In the genomic region with DNA sequence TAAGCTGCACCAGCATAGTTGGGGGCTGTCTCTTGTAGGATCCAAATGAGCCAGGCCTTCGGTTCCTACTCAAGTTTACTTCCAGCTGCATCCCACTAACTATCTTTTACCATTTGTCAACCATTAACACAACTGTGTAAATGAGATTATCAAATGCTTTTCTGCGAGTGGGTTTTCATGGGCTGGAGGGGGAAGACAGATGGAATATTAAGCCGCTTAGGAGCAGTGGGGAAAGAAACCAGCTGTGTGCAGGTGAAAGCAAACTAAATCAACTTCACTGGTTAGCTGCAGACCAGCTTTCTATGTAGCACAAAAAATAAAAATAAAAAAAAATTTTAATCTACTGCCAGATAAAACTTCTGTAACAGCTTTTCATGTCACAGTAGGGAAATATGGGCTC, we compare ENCODE assay signal across 20 cellular contexts.
A peak's percentile ranks its signal among the peaks of the same experiment; 100 is the strongest.
DNase-seq lines count a peak whose midpoint lies in the region; FAIRE-seq and TF ChIP-seq lines count a peak whose summit lies in the region.
"Had no signal": no experiment of that assay in that cellular context is flagged by ENCODE, and none has a peak within 500 bp of the region (broad histone marks: within the 10 kb centered on the region; RNA-seq: fewer than 3 reads in every experiment).

No MANE protein-coding gene starts in this region.

- FAIRE-seq in D721Med (lab: Jason Lieb, UNC) (peak; percentile 81), small intestine (lab: Jason Lieb, UNC) (no peak)
- FAIRE-seq: GM12878, GM19239, H1 had no signal

- no peak for TF ChIP-seq EP300 in esophagus muscularis mucosa (IDR thresholded peaks at IDR 0.05)

- H3K36me3 ChIP-seq in esophagus muscularis mucosa (no peaks in the 10 kb centered on the region), small intestine (ENCODE audit: control insufficient read depth in 2 of 2, insufficient read depth in 2 of 2, low read length in 2 of 2) (no peaks in the 10 kb centered on the region)

- WGBS in esophagus muscularis mucosa: 75% methylated on average over 3 of the region's 3 CpGs
- WGBS in small intestine, 3 donors: 83 to 92% (median 91%) methylated on average over 3 of the region's 3 CpGs

- intact Hi-C loops in esophagus muscularis mucosa (cut with DNase I): no loop called here

- no peak overlapping the region for H3K4me3 ChIP-seq in esophagus muscularis mucosa
- H3K4me3 ChIP-seq in small intestine (ENCODE audit: low read depth in 1 of 2, low read length in 2 of 2): no peak overlapping the region
- H3K4me3 ChIP-seq: GM12878, GM23248 had no signal

- no peaks in the 10 kb centered on the region for H3K27me3 ChIP-seq in esophagus muscularis mucosa
- no peaks in the 10 kb centered on the region for H3K27me3 ChIP-seq in small intestine (ENCODE audit: control insufficient read depth in 2 of 2, insufficient read depth in 2 of 2, low read length in 2 of 2)

- TF ChIP-seq CTCF in D721Med (IDR thresholded peaks at IDR 0.05; ENCODE audit: insufficient read depth, missing control alignments) (no peak), esophagus muscularis mucosa (IDR thresholded peaks at IDR 0.05) (no peak)

- DNase-seq in D721Med (ENCODE audit: insufficient read length, low spot score) (peak; percentile 14), NCI-H82 (lab: John Stamatoyannopoulos, UW) (peak; percentile 97), esophagus muscularis mucosa (ENCODE audit: extremely low spot score) (peak; percentile 31), NCI-H1417 (lab: John Stamatoyannopoulos, UW) (no peak), NCI-H2196 treated with DMSO at 0.1 percent for 48 hours (lab: John Stamatoyannopoulos, UW; ENCODE audit: unreplicated experiment) (no peak), small intestine (no peak)
- DNase-seq: C1 segment of cervical spinal cord; Calu3; CD4-positive, alpha-beta memory T cell; COR-L47; DMS 273 treated with DMSO at 0.1 percent for 48 hours; DMS79; EL; GDM1; GM23248; H7; HCEC 1CT had no signal

- H3K4me1 ChIP-seq in esophagus muscularis mucosa (peaks cover 0 to 14% (median 7%) of the 10 kb centered on the region in 4 donors), small intestine (ENCODE audit: control insufficient read depth in 2 of 2, insufficient read depth in 1 of 2, low read depth in 1 of 2, low read length in 1 of 2) (no peaks in the 10 kb centered on the region)

- no peak overlapping the region for H3K27ac ChIP-seq in esophagus muscularis mucosa (replicated peaks in 1 of 4)
- H3K27ac ChIP-seq in small intestine (ENCODE audit: low read depth in 1 of 2, low read length in 1 of 2): no peak overlapping the region
- H3K27ac ChIP-seq: GM23248 had no signal

- H3K9me3 ChIP-seq in esophagus muscularis mucosa (no peaks in the 10 kb centered on the region), small intestine (ENCODE audit: control insufficient read depth, low read depth) (no peaks in the 10 kb centered on the region)

- TF ChIP-seq POLR2A in esophagus muscularis mucosa (IDR thresholded peaks at IDR 0.05; ENCODE audit: low read depth): no peak

Comparison
In these comparisons a context has a peak if more than half of its experiments do, and no peak if none do; other contexts are left out.
1. DNase-seq: peak in D721Med (single experiment), NCI-H82 (single experiment) and esophagus muscularis mucosa (single experiment); none in NCI-H1417 (0 of 3), NCI-H2196 treated with DMSO at 0.1 percent for 48 hours (single experiment) and small intestine (single experiment).